7 cellular contexts compared by ENCODE assay signal in genomic region chr6:106163446-106163965, GRCh38.
DNase-seq lines count a peak whose midpoint lies in the region; ATAC-seq and TF ChIP-seq lines count a peak whose summit lies in the region.

No MANE protein-coding gene starts in this region.

- CTCF ChIA-PET in activated CD4-positive, alpha-beta T cell treated with anti-CD3 and anti-CD28 coated beads, Interleukin-2, amount 10 ng/mL, durations not matched to agents 7 days and 5 days (lab: Charles Lee), result interaction anchor here (0.6 to 5.6 kb wide), 14 partner anchors 9 to 174 kb away, joined by 3 to 52 read pairs (median 5); no protein-coding TSS in a partner anchor
- CTCF ChIA-PET in PC-3 (lab: Charles Lee), result no interaction called here

- no peaks in the 10 kb centered on the region for H3K9me2 ChIP-seq in PC-3 (replicated peaks; ENCODE audit: low read length)

- H3K36me3 Mint-ChIP-seq in activated CD4-positive, alpha-beta T cell treated with anti-CD3 and anti-CD28 coated beads, Interleukin-2, amount 10 ng/mL, durations not matched to agents 7 days and 5 days (ENCODE audit: low read depth), result peaks cover 6% of the 10 kb centered on the region
- no peaks in the 10 kb centered on the region for H3K36me3 Mint-ChIP-seq in osteocyte (ENCODE audit: unreplicated experiment)

- H3K27me3 ChIP-seq in esophagus muscularis mucosa, result peaks cover 0 to 5% (median 0%) of the 10 kb centered on the region in 4 donors
- no peaks in the 10 kb centered on the region for H3K27me3 ChIP-seq in PC-3 (ENCODE audit: low read length)

- POLR2A ChIA-PET in activated CD4-positive, alpha-beta T cell treated with anti-CD3 and anti-CD28 coated beads, Interleukin-2, amount 10 ng/mL, durations not matched to agents 7 days and 5 days (lab: Charles Lee), result interaction anchor here (1.0 to 1.3 kb wide), 4 partner anchors 20 to 77 kb away, joined by 4 to 5 read pairs (median 4); partner anchors contain the start of gene PRDM1
- POLR2A ChIA-PET in PC-3 (lab: Charles Lee; ENCODE audit: unreplicated experiment), result no interaction called here

- H3K4me3 Mint-ChIP-seq in activated CD4-positive, alpha-beta T cell treated with anti-CD3 and anti-CD28 coated beads, Interleukin-2, amount 10 ng/mL, durations not matched to agents 7 days and 5 days, result peak overlapping the region; percentile 23
- no peak overlapping the region for H3K4me3 Mint-ChIP-seq in osteocyte (ENCODE audit: unreplicated experiment)

- WGBS in esophagus muscularis mucosa, result 44% methylated on average over 7 of the region's 7 CpGs

- H3K4me3 ChIP-seq in esophagus muscularis mucosa (peak overlapping the region in 1 of 4 donors; percentile 2), PC-3 (ENCODE audit: low read length) (no peak overlapping the region)

- BruUV-seq in PC-3 (replicated peaks; lab: Mats Ljungman, UMichigan), result no TSS peak

- H3K9me3 Mint-ChIP-seq in activated CD4-positive, alpha-beta T cell treated with anti-CD3 and anti-CD28 coated beads, Interleukin-2, amount 10 ng/mL, durations not matched to agents 7 days and 5 days, result no peaks in the 10 kb centered on the region
- H3K9me3 Mint-ChIP-seq in osteocyte (ENCODE audit: unreplicated experiment), result no peaks in the 10 kb centered on the region

- H3K4me1 Mint-ChIP-seq in activated CD4-positive, alpha-beta T cell treated with anti-CD3 and anti-CD28 coated beads, Interleukin-2, amount 10 ng/mL, durations not matched to agents 7 days and 5 days, result peaks cover 41% of the 10 kb centered on the region
- peaks cover 26% of the 10 kb centered on the region for H3K4me1 Mint-ChIP-seq in osteocyte (ENCODE audit: unreplicated experiment)

- ATAC-seq in GM19372 (IDR thresholded peaks at IDR 0.05; ENCODE audit: low read depth, unreplicated experiment), result peak; percentile 31
- ATAC-seq in HG03378 (IDR thresholded peaks at IDR 0.05; ENCODE audit: unreplicated experiment), result peak; percentile 39
- no peak; the same call in 1 of the 2 replicates for ATAC-seq in PC-3

- H2AFZ ChIP-seq in PC-3 (ENCODE audit: low read length), result no peak overlapping the region

- TF ChIP-seq CTCF in esophagus muscularis mucosa (IDR thresholded peaks at IDR 0.05) (no peak), osteocyte (IDR thresholded peaks at IDR 0.05) (peak; percentile 24), PC-3 (conservative IDR thresholded peaks at IDR 0.05; ENCODE audit: low read depth, low read length) (no peak)

- intact Hi-C loops in esophagus muscularis mucosa (cut with DNase I), result no loop called here
- intact Hi-C loops in PC-3 (cut with micrococcal nuclease), result no loop called here

- peaks cover 0 to 6% (median 0%) of the 10 kb centered on the region in 4 donors for H3K4me1 ChIP-seq in esophagus muscularis mucosa
- H3K4me1 ChIP-seq in PC-3 (ENCODE audit: insufficient read depth, low read length), result peaks cover 15% of the 10 kb centered on the region

- TF ChIP-seq POLR2A in esophagus muscularis mucosa (IDR thresholded peaks at IDR 0.05; ENCODE audit: low read depth), result no peak

- no peaks in the 10 kb centered on the region for H4K20me1 ChIP-seq in PC-3 (ENCODE audit: low read length)

- no peaks in the 10 kb centered on the region for H3F3A ChIP-seq in PC-3 (ENCODE audit: low read length, unreplicated experiment)

- no peak overlapping the region for H3K9ac ChIP-seq in PC-3 (ENCODE audit: low read length)

- H3K27me3 Mint-ChIP-seq in activated CD4-positive, alpha-beta T cell treated with anti-CD3 and anti-CD28 coated beads, Interleukin-2, amount 10 ng/mL, durations not matched to agents 7 days and 5 days, result no peaks in the 10 kb centered on the region
- H3K27me3 Mint-ChIP-seq in osteocyte (ENCODE audit: unreplicated experiment), result no peaks in the 10 kb centered on the region

- H3K27ac ChIP-seq in esophagus muscularis mucosa (replicated peaks in 1 of 4), result peak overlapping the region; percentile 42 to 59 (median 51)
- no peak overlapping the region for H3K27ac ChIP-seq in PC-3 (ENCODE audit: low read length)

- H3K79me2 ChIP-seq in PC-3 (ENCODE audit: low read length), result no peaks in the 10 kb centered on the region

- no peaks in the 10 kb centered on the region for H3K36me3 ChIP-seq in esophagus muscularis mucosa
- H3K36me3 ChIP-seq in PC-3 (ENCODE audit: low read depth, low read length), result no peaks in the 10 kb centered on the region

- TF ChIP-seq EP300 in esophagus muscularis mucosa (IDR thresholded peaks at IDR 0.05), result no peak

- no peak overlapping the region for H3K4me2 ChIP-seq in PC-3 (ENCODE audit: low read length)

- peak overlapping the region; percentile 95 for H3K27ac Mint-ChIP-seq in activated CD4-positive, alpha-beta T cell treated with anti-CD3 and anti-CD28 coated beads, Interleukin-2, amount 10 ng/mL, durations not matched to agents 7 days and 5 days
- H3K27ac Mint-ChIP-seq in osteocyte (ENCODE audit: unreplicated experiment), result peak overlapping the region; percentile 71

- peak; percentile 57 for DNase-seq in activated CD4-positive, alpha-beta T cell treated with anti-CD3 and anti-CD28 coated beads, Interleukin-2, amount 10 ng/mL, durations not matched to agents 7 days and 5 days
- DNase-seq in esophagus muscularis mucosa (ENCODE audit: extremely low spot score) (no peak), osteocyte (ENCODE audit: extremely low spot score, unreplicated experiment) (no peak), PC-3 (no peak), OCI-M2 (lab: John Stamatoyannopoulos, UW; ENCODE audit: unreplicated experiment) (no peak)

- H3K9me3 ChIP-seq in esophagus muscularis mucosa (no peaks in the 10 kb centered on the region), PC-3 (ENCODE audit: low read length) (no peaks in the 10 kb centered on the region)
